In the genomic region with DNA sequence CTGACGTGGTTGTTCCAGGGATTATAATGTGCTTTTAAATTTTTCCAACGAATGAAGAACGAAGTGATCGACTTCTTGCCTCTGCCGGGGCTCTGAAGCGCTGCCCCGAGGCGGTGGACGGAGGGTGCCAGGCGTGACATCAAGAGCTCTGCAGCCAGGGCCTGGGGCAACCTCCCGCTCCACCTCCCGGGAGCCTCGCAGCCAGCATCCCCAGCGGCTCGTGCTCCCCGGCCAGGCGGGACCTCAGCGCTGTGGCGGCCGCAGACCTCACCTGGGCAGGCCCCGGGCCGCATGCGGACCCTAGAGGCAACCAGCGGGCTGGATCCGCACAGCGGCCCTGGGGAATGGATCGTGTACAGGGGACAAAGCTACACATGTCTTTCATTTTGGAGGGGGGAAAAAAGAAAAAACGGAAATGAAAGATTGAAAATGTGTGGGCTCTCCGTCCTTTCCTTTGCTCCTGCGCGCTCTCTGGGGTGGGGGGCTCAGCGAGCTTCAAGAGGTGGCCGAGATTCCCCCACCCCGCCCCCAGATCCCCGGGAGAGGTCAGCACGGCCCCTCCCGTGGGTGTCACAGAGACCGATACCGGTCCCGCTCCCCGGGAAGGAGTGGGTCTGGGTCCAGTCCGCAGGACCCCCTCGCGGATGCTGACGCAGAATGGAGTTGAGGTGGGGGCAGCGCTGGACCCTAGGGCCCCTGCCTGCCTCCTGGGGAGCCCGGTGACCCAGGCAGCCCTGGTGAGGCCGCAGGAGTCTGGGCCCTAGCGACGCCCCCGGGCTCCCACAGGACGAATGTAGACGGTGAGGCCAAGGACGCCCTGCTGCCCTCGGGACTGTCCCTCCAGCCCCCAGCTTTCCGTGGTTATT, we compare ENCODE assay signal across 9 cellular contexts. TPM values are rescaled to one million over a fixed set of nuclear protein-coding genes. Genes with fewer than 3 reads are reported as not detected.
DNase-seq lines count a peak whose midpoint lies in the region; ATAC-seq and TF ChIP-seq lines count a peak whose summit lies in the region.
"Not testable (repeated sequence)": the region's sequence is repeated elsewhere in the genome, so short reads cannot be mapped to it uniquely, and the experiment has no call there.
"Had no signal": no experiment of that assay in that cellular context is flagged by ENCODE, and none has a peak within 500 bp of the region (broad histone marks: within the 10 kb centered on the region; RNA-seq: fewer than 3 reads in every experiment).

No MANE protein-coding gene starts in this region.

- not testable (repeated sequence) for H3K4me1 ChIP-seq in effector memory CD4-positive, alpha-beta T cell (ENCODE audit: control insufficient read depth, insufficient read depth, low read length, poor library complexity, severe bottlenecking)
- H3K4me1 ChIP-seq in sigmoid colon, result peaks cover 0 to 11% (median 10%) of the 10 kb centered on the region in 4 donors

- peak overlapping the region; percentile 60 for H3K4me3 Mint-ChIP-seq in activated T-cell treated with anti-CD3 and anti-CD28 coated beads, Interleukin-2, amount 50 U/mL, for 24 hours

- not testable (repeated sequence) for H3K9me3 ChIP-seq in effector memory CD4-positive, alpha-beta T cell (ENCODE audit: control insufficient read depth, low read length); sigmoid colon

- peak overlapping the region; percentile 28 for H3K4me3 ChIP-seq in effector memory CD4-positive, alpha-beta T cell (ENCODE audit: insufficient read depth, low read depth, low read length, poor library complexity, severe bottlenecking)
- peak overlapping the region; percentile 15 to 43 (median 38) for H3K4me3 ChIP-seq in sigmoid colon

- not testable (repeated sequence) for H3K9me3 Mint-ChIP-seq in activated T-cell treated with anti-CD3 and anti-CD28 coated beads, Interleukin-2, amount 50 U/mL, for 24 hours

- H3K27me3 ChIP-seq in effector memory CD4-positive, alpha-beta T cell (replicated peaks; ENCODE audit: control insufficient read depth, insufficient read depth, low read length, poor library complexity, severe bottlenecking), result not testable (repeated sequence)
- H3K27me3 ChIP-seq in sigmoid colon, result peaks cover 2 to 27% (median 15%) of the 10 kb centered on the region in 3 donors

- H3K27me3 Mint-ChIP-seq in activated T-cell treated with anti-CD3 and anti-CD28 coated beads, Interleukin-2, amount 50 U/mL, for 24 hours, result peaks cover 21% of the 10 kb centered on the region

- intact Hi-C loops in sigmoid colon (cut with DNase I), result not testable (repeated sequence)

- not testable (repeated sequence) for TF ChIP-seq EP300 in sigmoid colon (IDR thresholded peaks at IDR 0.05)

- not testable (repeated sequence) for H3K36me3 Mint-ChIP-seq in activated T-cell treated with anti-CD3 and anti-CD28 coated beads, Interleukin-2, amount 50 U/mL, for 24 hours (ENCODE audit: low read depth)

- H3K27ac ChIP-seq in effector memory CD4-positive, alpha-beta T cell (ENCODE audit: insufficient read depth, low read length, poor library complexity, severe bottlenecking), result not testable (repeated sequence)
- peak overlapping the region; percentile 42 to 65 (median 56) for H3K27ac ChIP-seq in sigmoid colon

- 21 to 37% methylated on average over 56 of the region's 56 CpGs for WGBS in sigmoid colon, 2 donors

- H3K36me3 ChIP-seq in effector memory CD4-positive, alpha-beta T cell (ENCODE audit: control insufficient read depth, insufficient read depth, low read length); sigmoid colon: not testable (repeated sequence)

- DNase-seq in AG08395 (ENCODE audit: low spot score), result peak; percentile 14
- DNase-seq in NCI-H146 (lab: John Stamatoyannopoulos, UW), result peak; percentile 63
- DNase-seq in activated T-cell treated with anti-CD3 and anti-CD28 coated beads, Interleukin-2, amount 50 U/mL, for 24 hours, result peak; percentile 39
- not testable (repeated sequence) for DNase-seq in effector memory CD4-positive, alpha-beta T cell; left lobe of liver (ENCODE audit: low spot score); sigmoid colon

- H3K27ac Mint-ChIP-seq in activated T-cell treated with anti-CD3 and anti-CD28 coated beads, Interleukin-2, amount 50 U/mL, for 24 hours, result not testable (repeated sequence)

- TF ChIP-seq POLR2A in sigmoid colon (IDR thresholded peaks at IDR 0.05), result not testable (repeated sequence)

- TF ChIP-seq CTCF in sigmoid colon (IDR thresholded peaks at IDR 0.05), result not testable (repeated sequence)

- ATAC-seq in GM18520 (IDR thresholded peaks at IDR 0.05; ENCODE audit: unreplicated experiment) (peak; percentile 15), HG02798 (IDR thresholded peaks at IDR 0.05; ENCODE audit: poor library complexity, unreplicated experiment) (peak; percentile 30), left lobe of liver (peak; percentile 36)

- not testable (repeated sequence) for H3K4me1 Mint-ChIP-seq in activated T-cell treated with anti-CD3 and anti-CD28 coated beads, Interleukin-2, amount 50 U/mL, for 24 hours (ENCODE audit: low read depth)

RNA-seq across cellular contexts. Expression of a gene that starts 28.2 kb away (rescaled TPM):
- total RNA-seq in left lobe of liver (not detected), sigmoid colon (1 to 10 TPM in 1 of 4 donors, not detected in 3; 3.2 TPM)
- under 1 TPM in 1 of 3 donors, not detected in 2; 0.04 TPM for polyA plus RNA-seq in sigmoid colon
- total RNA-seq: osteocyte had no signal

RNA-seq across cellular contexts. Expression of a gene that starts 48.6 kb away (rescaled TPM):
- 11.1 TPM for total RNA-seq in left lobe of liver
- total RNA-seq in sigmoid colon, result 1 to 10 TPM; 7.5 to 8.6 (median 8.4) TPM
- 10 to 100 TPM in 1 of 3 donors, 1 to 10 TPM in 2; 1.2 to 10.4 (median 3.9) TPM for polyA plus RNA-seq in sigmoid colon
